Comparison of ENCODE assay signal across 19 cellular contexts in the genomic region with DNA sequence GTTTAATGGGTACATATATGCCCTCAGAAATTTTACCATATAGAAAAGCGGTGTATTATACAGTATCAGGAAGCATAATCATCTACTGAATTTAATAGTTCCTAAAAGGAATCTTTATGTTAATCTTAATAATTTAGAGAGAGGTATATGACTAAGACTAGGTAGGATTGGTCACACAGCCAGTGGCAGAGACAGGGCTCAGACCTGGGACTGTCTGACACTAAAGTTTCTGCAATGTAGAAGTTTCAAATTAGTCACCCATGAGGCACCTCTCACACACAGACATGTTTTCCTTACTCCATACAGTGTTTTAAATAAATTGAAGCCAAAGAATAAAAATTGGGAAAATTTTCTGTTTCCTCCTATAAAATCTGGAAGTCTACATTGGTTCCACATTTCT.
A peak's percentile ranks its signal among the peaks of the same experiment; 100 is the strongest.
DNase-seq lines count a peak whose midpoint lies in the region; ATAC-seq lines count a peak whose summit lies in the region.
"Had no signal": no experiment of that assay in that cellular context is flagged by ENCODE, and none has a peak within 500 bp of the region (broad histone marks: within the 10 kb centered on the region; RNA-seq: fewer than 3 reads in every experiment).

No MANE protein-coding gene starts in this region.

- no peak overlapping the region for H3K27ac Mint-ChIP-seq in activated T-cell treated with anti-CD3 and anti-CD28 coated beads, Interleukin-2, amount 50 U/mL, for 72 hours
- no peak overlapping the region for H3K27ac Mint-ChIP-seq in activated T-helper 17 cell treated with anti-CD3 and anti-CD28 coated beads, Interleukin-2, amount 50 U/mL, for 72 hours
- H3K27ac Mint-ChIP-seq: GM23338 had no signal

- no peak for DNase-seq in activated T-cell treated with anti-CD3 and anti-CD28 coated beads, Interleukin-2, amount 50 U/mL, for 72 hours
- no peak for DNase-seq in activated T-cell treated with anti-CD3 and anti-CD28 coated beads, Interleukin-2, amount 50 U/mL, for 1 hour
- peak; percentile 9 for DNase-seq in stimulated activated CD4-positive, alpha-beta T cell treated with anti-CD3 and anti-CD28 coated beads, Interleukin-15, amount 100 ng/mL, for 24 hours
- DNase-seq in stimulated activated CD4-positive, alpha-beta T cell treated with anti-CD3 and anti-CD28 coated beads, Interleukin-2, amount 100 ng/mL, for 48 hours, result no peak
- DNase-seq in stimulated activated naive CD8-positive, alpha-beta T cell treated with anti-CD3 and anti-CD28 coated beads, Interleukin-15, Interleukin-2, amounts not matched to agents 100 U/mL and 50 U/mL, for 24 hours, result no peak
- no peak for DNase-seq in G401 (ENCODE audit: low spot score)
- DNase-seq: CD4-positive, CD25-positive, alpha-beta regulatory T cell; H9; KBM-7; MG63; NCI-H1105 treated with DMSO at 0.1 percent for 48 hours; NCI-H146; NCI-H1930; NCI-H446; NCI-H526; SHP77 treated with DMSO at 0.1 percent for 48 hours had no signal

- no peaks in the 10 kb centered on the region for H3K9me3 Mint-ChIP-seq in activated T-cell treated with anti-CD3 and anti-CD28 coated beads, Interleukin-2, amount 50 U/mL, for 72 hours
- no peaks in the 10 kb centered on the region for H3K9me3 Mint-ChIP-seq in activated T-helper 17 cell treated with anti-CD3 and anti-CD28 coated beads, Interleukin-2, amount 50 U/mL, for 72 hours
- H3K9me3 Mint-ChIP-seq: CD4-positive, CD25-positive, alpha-beta regulatory T cell; GM23338; H9 had no signal

- H3K36me3 Mint-ChIP-seq in activated T-cell treated with anti-CD3 and anti-CD28 coated beads, Interleukin-2, amount 50 U/mL, for 72 hours (ENCODE audit: insufficient read depth in 2 of 2), result peaks cover 2 to 14% of the 10 kb centered on the region in 2 donors
- peaks cover 80% of the 10 kb centered on the region for H3K36me3 Mint-ChIP-seq in activated T-helper 17 cell treated with anti-CD3 and anti-CD28 coated beads, Interleukin-2, amount 50 U/mL, for 72 hours (ENCODE audit: low read depth)

- no peaks in the 10 kb centered on the region for H3K4me1 Mint-ChIP-seq in activated T-cell treated with anti-CD3 and anti-CD28 coated beads, Interleukin-2, amount 50 U/mL, for 72 hours (ENCODE audit: low read depth)
- no peaks in the 10 kb centered on the region for H3K4me1 Mint-ChIP-seq in activated T-helper 17 cell treated with anti-CD3 and anti-CD28 coated beads, Interleukin-2, amount 50 U/mL, for 72 hours
- H3K4me1 Mint-ChIP-seq: H9 had no signal

- H3K4me3 Mint-ChIP-seq in activated T-cell treated with anti-CD3 and anti-CD28 coated beads, Interleukin-2, amount 50 U/mL, for 72 hours, result no peak overlapping the region
- no peak overlapping the region for H3K4me3 Mint-ChIP-seq in activated T-helper 17 cell treated with anti-CD3 and anti-CD28 coated beads, Interleukin-2, amount 50 U/mL, for 72 hours
- H3K4me3 Mint-ChIP-seq: CD4-positive, CD25-positive, alpha-beta regulatory T cell; GM23338; H9 had no signal

- H3K27me3 Mint-ChIP-seq in activated T-cell treated with anti-CD3 and anti-CD28 coated beads, Interleukin-2, amount 50 U/mL, for 72 hours (ENCODE audit: low read depth), result no peaks in the 10 kb centered on the region
- no peaks in the 10 kb centered on the region for H3K27me3 Mint-ChIP-seq in activated T-helper 17 cell treated with anti-CD3 and anti-CD28 coated beads, Interleukin-2, amount 50 U/mL, for 72 hours
- H3K27me3 Mint-ChIP-seq: CD4-positive, CD25-positive, alpha-beta regulatory T cell had no signal

- ATAC-seq in activated T-cell treated with anti-CD3 and anti-CD28 coated beads, Interleukin-2, amount 50 U/mL, for 72 hours (replicated peaks in 1 of 2), result peak; percentile 51 to 77
- ATAC-seq in activated T-helper 17 cell treated with anti-CD3 and anti-CD28 coated beads, Interleukin-2, amount 50 U/mL, for 72 hours (replicated peaks), result peak; percentile 88
- peak; percentile 69 for ATAC-seq in stimulated activated naive CD8-positive, alpha-beta T cell treated with anti-CD3 and anti-CD28 coated beads, Interleukin-15, Interleukin-2, amounts not matched to agents 100 U/mL and 50 U/mL, for 24 hours
- ATAC-seq in HG03354 (IDR thresholded peaks at IDR 0.05; ENCODE audit: poor library complexity, severe bottlenecking, unreplicated experiment), result no peak
- ATAC-seq: GM23338 had no signal

- in situ Hi-C loops in G401 (cut with HindIII; ENCODE audit: low sequenced_read_pairs), result no loop called here
